14 cellular contexts compared by ENCODE assay signal in genomic region chr14:92786427-92786756, GRCh38. TPM values are rescaled to one million over a fixed set of nuclear protein-coding genes. Genes with fewer than 3 reads are reported as not detected.
A peak's percentile ranks its signal among the peaks of the same experiment; 100 is the strongest.
DNase-seq lines count a peak whose midpoint lies in the region; ATAC-seq and TF ChIP-seq lines count a peak whose summit lies in the region.
"Had no signal": no experiment of that assay in that cellular context is flagged by ENCODE, and none has a peak within 500 bp of the region (broad histone marks: within the 10 kb centered on the region; RNA-seq: fewer than 3 reads in every experiment).

No MANE protein-coding gene starts in this region.

- H3K4me3 Mint-ChIP-seq in CD14-positive monocyte: peak overlapping the region in 1 of 2 donors; percentile 40
- H3K4me3 Mint-ChIP-seq in stimulated activated naive B cell treated with anti-CD40 and anti-IgM and Interleukin-4, amounts not matched to agents 10 μg/mL and 1 μg/mL and 100 μg/mL, for 72 hours: no peak overlapping the region
- no peak overlapping the region for H3K4me3 Mint-ChIP-seq in activated T-helper 2 cell treated with anti-CD3 and anti-CD28 coated beads, Interferon-gamma antibody, Interleukin-2, Interleukin-4, amounts not matched to agents 10 μg/mL and 5 μg/mL and 100 μg/mL, durations not matched to agents 14 hours and 24 hours and 36 hours (ENCODE audit: low read depth)
- H3K4me3 Mint-ChIP-seq: activated CD8-positive, alpha-beta memory T cell treated with anti-CD3 and anti-CD28 coated beads, Interleukin-2, amount 10 ng/mL, durations not matched to agents 7 days and 5 days; B cell; effector memory CD8-positive, alpha-beta T cell; T-helper 1 cell treated with Interleukin-12 subunit alpha and Interleukin-12 subunit beta and Interleukin-4 antibody, amounts not matched to agents 30 μg/mL and 1 μg/mL, for 36 hours had no signal

- H2AFZ ChIP-seq in PC-9: peak overlapping the region; percentile 70
- H2AFZ ChIP-seq in hepatocyte: no peak overlapping the region

- intact Hi-C loops in CD14-positive monocyte (cut with micrococcal nuclease): loop anchor here in 1 of 2 donors (5.0 kb wide), 1 partner anchor 39 kb away; the partner anchor contains the start of gene LGMN
- intact Hi-C loops in PC-9 (cut with micrococcal nuclease; ENCODE audit: unreplicated experiment): no loop called here
- intact Hi-C loops in activated T-helper 2 cell treated with anti-CD3 and anti-CD28 coated beads, Interferon-gamma antibody, Interleukin-2, Interleukin-4, amounts not matched to agents 10 μg/mL and 5 μg/mL and 100 μg/mL, durations not matched to agents 14 hours and 24 hours and 36 hours (cut with micrococcal nuclease): no loop called here

- H3F3A ChIP-seq in PC-9 (ENCODE audit: insufficient read depth, low read depth): peaks cover 26% of the 10 kb centered on the region

- no peak for ATAC-seq in stimulated activated naive B cell treated with anti-CD40 and anti-IgM and Interleukin-4, amounts not matched to agents 10 μg/mL and 1 μg/mL and 100 μg/mL, for 72 hours (replicated peaks)
- ATAC-seq: activated CD8-positive, alpha-beta memory T cell treated with anti-CD3 and anti-CD28 coated beads, Interleukin-2, amount 10 ng/mL, durations not matched to agents 7 days and 5 days; effector memory CD8-positive, alpha-beta T cell had no signal

- H4K20me1 ChIP-seq in PC-9 (ENCODE audit: insufficient read depth) (no peaks in the 10 kb centered on the region), hepatocyte (ENCODE audit: insufficient read depth, poor library complexity, severe bottlenecking) (no peaks in the 10 kb centered on the region)

- H3K27me3 ChIP-seq in PC-9 (ENCODE audit: insufficient read depth, low read depth) (no peaks in the 10 kb centered on the region), hepatocyte (no peaks in the 10 kb centered on the region)

- H3K4me1 ChIP-seq in PC-9 (replicated peaks; ENCODE audit: insufficient read depth) (peaks cover 35% of the 10 kb centered on the region), hepatocyte (ENCODE audit: insufficient read depth) (peaks cover 4% of the 10 kb centered on the region)

- peaks cover 0 to 11% of the 10 kb centered on the region in 2 donors for H3K36me3 Mint-ChIP-seq in CD14-positive monocyte
- H3K36me3 Mint-ChIP-seq in stimulated activated naive B cell treated with anti-CD40 and anti-IgM and Interleukin-4, amounts not matched to agents 10 μg/mL and 1 μg/mL and 100 μg/mL, for 72 hours: peaks cover 6 to 7% of the 10 kb centered on the region in 2 donors
- H3K36me3 Mint-ChIP-seq in activated T-helper 2 cell treated with anti-CD3 and anti-CD28 coated beads, Interferon-gamma antibody, Interleukin-2, Interleukin-4, amounts not matched to agents 10 μg/mL and 5 μg/mL and 100 μg/mL, durations not matched to agents 14 hours and 24 hours and 36 hours (ENCODE audit: low read depth): peaks cover 8% of the 10 kb centered on the region

- POLR2A ChIA-PET in PC-9 (lab: Charles Lee; ENCODE audit: unreplicated experiment): interaction anchor here (0.6 kb wide), 1 partner anchor 7 kb away, joined by 3 read pairs; the partner anchor contains the start of gene GOLGA5

- H3K27ac Mint-ChIP-seq in CD14-positive monocyte: peak overlapping the region in 6 of 7 donors; percentile 48 to 89 (median 76)
- H3K27ac Mint-ChIP-seq in stimulated activated naive B cell treated with anti-CD40 and anti-IgM and Interleukin-4, amounts not matched to agents 10 μg/mL and 1 μg/mL and 100 μg/mL, for 72 hours: peak overlapping the region; percentile 6
- H3K27ac Mint-ChIP-seq in activated T-helper 2 cell treated with anti-CD3 and anti-CD28 coated beads, Interferon-gamma antibody, Interleukin-2, Interleukin-4, amounts not matched to agents 10 μg/mL and 5 μg/mL and 100 μg/mL, durations not matched to agents 14 hours and 24 hours and 36 hours: no peak overlapping the region
- H3K27ac Mint-ChIP-seq: activated CD8-positive, alpha-beta memory T cell treated with anti-CD3 and anti-CD28 coated beads, Interleukin-2, amount 10 ng/mL, durations not matched to agents 7 days and 5 days; B cell; effector memory CD8-positive, alpha-beta T cell; T-helper 1 cell treated with Interleukin-12 subunit alpha and Interleukin-12 subunit beta and Interleukin-4 antibody, amounts not matched to agents 30 μg/mL and 1 μg/mL, for 36 hours had no signal

- WGBS in hepatocyte (ENCODE audit: low lambda C conversion rate, missing lambda C conversion rate): 96% methylated on average over 1 of the region's 1 CpG

- no peaks in the 10 kb centered on the region for H3K36me3 ChIP-seq in PC-9 (ENCODE audit: low read depth)
- no peaks in the 10 kb centered on the region for H3K36me3 ChIP-seq in hepatocyte (replicated peaks; ENCODE audit: insufficient read depth, low read depth)

- DNase-seq in CD14-positive monocyte (ENCODE audit: low spot score) (no peak), PC-9 (no peak), hepatocyte (ENCODE audit: low spot score) (no peak), NCI-H1105 (lab: John Stamatoyannopoulos, UW) (no peak), hippocampal formation (lab: John Stamatoyannopoulos, UW) (no peak)
- no peak for DNase-seq in stimulated activated naive B cell treated with anti-CD40 and anti-IgM and Interleukin-4, amounts not matched to agents 10 μg/mL and 1 μg/mL and 100 μg/mL, for 72 hours
- DNase-seq in activated T-helper 2 cell treated with anti-CD3 and anti-CD28 coated beads, Interferon-gamma antibody, Interleukin-2, Interleukin-4, amounts not matched to agents 10 μg/mL and 5 μg/mL and 100 μg/mL, durations not matched to agents 14 hours and 24 hours and 36 hours (ENCODE audit: low spot score): no peak
- DNase-seq in stimulated activated naive CD4-positive, alpha-beta T cell treated with Interleukin-2 at 50 U/mL for 16 hours (lab: John Stamatoyannopoulos, UW): no peak
- DNase-seq: activated CD8-positive, alpha-beta memory T cell treated with anti-CD3 and anti-CD28 coated beads, Interleukin-2, amount 10 ng/mL, durations not matched to agents 7 days and 5 days; effector memory CD8-positive, alpha-beta T cell; retina; stimulated activated CD4-positive, alpha-beta T cell treated with anti-CD3 and anti-CD28 coated beads, Interleukin-4, amount 100 ng/mL, for 24 hours had no signal

- peaks cover 0 to 3% (median 0%) of the 10 kb centered on the region in 3 donors for H3K27me3 Mint-ChIP-seq in CD14-positive monocyte (ENCODE audit: low read depth in 3 of 3)
- no peaks in the 10 kb centered on the region for H3K27me3 Mint-ChIP-seq in stimulated activated naive B cell treated with anti-CD40 and anti-IgM and Interleukin-4, amounts not matched to agents 10 μg/mL and 1 μg/mL and 100 μg/mL, for 72 hours
- peaks cover 12% of the 10 kb centered on the region for H3K27me3 Mint-ChIP-seq in activated T-helper 2 cell treated with anti-CD3 and anti-CD28 coated beads, Interferon-gamma antibody, Interleukin-2, Interleukin-4, amounts not matched to agents 10 μg/mL and 5 μg/mL and 100 μg/mL, durations not matched to agents 14 hours and 24 hours and 36 hours (ENCODE audit: low read depth)
- H3K27me3 Mint-ChIP-seq: B cell; effector memory CD8-positive, alpha-beta T cell had no signal

- H3K4me3 ChIP-seq in PC-9 (peak overlapping the region; percentile 24), hepatocyte (no peak overlapping the region)

- no TSS peak for BruUV-seq in PC-9 (replicated peaks; lab: Mats Ljungman, UMichigan)

- no peak for TF ChIP-seq CTCF in CD14-positive monocyte (IDR thresholded peaks at IDR 0.05)
- no peak for TF ChIP-seq CTCF in PC-9 (conservative IDR thresholded peaks at IDR 0.05)
- no peak for TF ChIP-seq CTCF in hepatocyte (IDR thresholded peaks at IDR 0.05; ENCODE audit: poor library complexity)

- CTCF ChIA-PET in PC-9 (lab: Charles Lee): interaction anchor here (0.9 kb wide), 1 partner anchor 60 kb away, joined by 3 read pairs; no protein-coding TSS in a partner anchor

- H3K9me2 ChIP-seq in PC-9 (ENCODE audit: insufficient read depth) (no peaks in the 10 kb centered on the region), hepatocyte (replicated peaks; ENCODE audit: insufficient read depth) (no peaks in the 10 kb centered on the region)

- peaks cover 20% of the 10 kb centered on the region for H3K4me1 Mint-ChIP-seq in CD14-positive monocyte
- peaks cover 10 to 18% of the 10 kb centered on the region in 2 donors for H3K4me1 Mint-ChIP-seq in stimulated activated naive B cell treated with anti-CD40 and anti-IgM and Interleukin-4, amounts not matched to agents 10 μg/mL and 1 μg/mL and 100 μg/mL, for 72 hours
- H3K4me1 Mint-ChIP-seq in activated T-helper 2 cell treated with anti-CD3 and anti-CD28 coated beads, Interferon-gamma antibody, Interleukin-2, Interleukin-4, amounts not matched to agents 10 μg/mL and 5 μg/mL and 100 μg/mL, durations not matched to agents 14 hours and 24 hours and 36 hours (ENCODE audit: low read depth): peaks cover 2% of the 10 kb centered on the region

- H3K79me2 ChIP-seq in PC-9 (ENCODE audit: low read depth) (no peaks in the 10 kb centered on the region), hepatocyte (no peaks in the 10 kb centered on the region)

- H3K9me3 Mint-ChIP-seq in CD14-positive monocyte: peaks cover 14 to 37% (median 26%) of the 10 kb centered on the region in 7 donors
- H3K9me3 Mint-ChIP-seq in stimulated activated naive B cell treated with anti-CD40 and anti-IgM and Interleukin-4, amounts not matched to agents 10 μg/mL and 1 μg/mL and 100 μg/mL, for 72 hours: peaks cover 14 to 17% of the 10 kb centered on the region in 2 donors
- H3K9me3 Mint-ChIP-seq in activated T-helper 2 cell treated with anti-CD3 and anti-CD28 coated beads, Interferon-gamma antibody, Interleukin-2, Interleukin-4, amounts not matched to agents 10 μg/mL and 5 μg/mL and 100 μg/mL, durations not matched to agents 14 hours and 24 hours and 36 hours: peaks cover 20% of the 10 kb centered on the region

- H3K9me3 ChIP-seq in PC-9 (ENCODE audit: insufficient read depth, low read depth) (peaks cover 38% of the 10 kb centered on the region), hepatocyte (ENCODE audit: low read depth) (peaks cover 17% of the 10 kb centered on the region)

- H3K4me2 ChIP-seq in PC-9: peak overlapping the region; percentile 77
- H3K4me2 ChIP-seq in hepatocyte: peak overlapping the region; percentile 54

- H3K27ac ChIP-seq in PC-9 (peak overlapping the region; percentile 94), hepatocyte (peak overlapping the region; percentile 90)

RNA-seq across cellular contexts. Expression of gene GOLGA5, which starts 7.7 kb away (rescaled TPM):
- polyA plus RNA-seq in CD14-positive monocyte: 10 to 100 TPM; 12.4 to 19.0 TPM
- 17.2 and 22.6 TPM in 2 replicates for total RNA-seq in PC-9 (2021)
- total RNA-seq in hepatocyte: 62.4 and 63.9 TPM in 2 replicates
- polyA plus RNA-seq in hepatocyte: 50.0 and 52.7 TPM in 2 replicates
- 22.5 and 23.4 TPM in 2 replicates for total RNA-seq in activated T-helper 2 cell treated with anti-CD3 and anti-CD28 coated beads, Interferon-gamma antibody, Interleukin-2, Interleukin-4, amounts not matched to agents 10 μg/mL and 5 μg/mL and 100 μg/mL, durations not matched to agents 14 hours and 24 hours and 36 hours

RNA-seq across cellular contexts. Expression of gene LGMN, which starts 38.0 kb away (rescaled TPM):
- polyA plus RNA-seq in CD14-positive monocyte: 1 to 10 TPM; 1.7 to 3.3 TPM
- total RNA-seq in PC-9 (2021): 48.8 and 50.8 TPM in 2 replicates
- total RNA-seq in hepatocyte: 125 and 130 TPM in 2 replicates
- polyA plus RNA-seq in hepatocyte: 139 and 169 TPM in 2 replicates
- 1.1 and 1.3 TPM in 2 replicates for total RNA-seq in activated T-helper 2 cell treated with anti-CD3 and anti-CD28 coated beads, Interferon-gamma antibody, Interleukin-2, Interleukin-4, amounts not matched to agents 10 μg/mL and 5 μg/mL and 100 μg/mL, durations not matched to agents 14 hours and 24 hours and 36 hours

Comparison
In these comparisons a context has a peak if more than half of its experiments do, and no peak if none do; other contexts are left out.
1. RNA of gene LGMN, which starts 38.0 kb away (total RNA-seq): 125 to 130 TPM in hepatocyte and 48.8 to 50.8 TPM in PC-9; 1.1 to 1.3 TPM in activated T-helper 2 cell treated with anti-CD3 and anti-CD28 coated beads, Interferon-gamma antibody, Interleukin-2, Interleukin-4, amounts not matched to agents 10 μg/mL and 5 μg/mL and 100 μg/mL, durations not matched to agents 14 hours and 24 hours and 36 hours; every median in the first group is over 10 times any median in the second.